ENCODE assay signal across 16 cellular contexts in genomic region chr4:40419231-40419912, GRCh38.
DNase-seq lines count a peak whose midpoint lies in the region; ATAC-seq and TF ChIP-seq lines count a peak whose summit lies in the region.
"Had no signal": no experiment of that assay in that cellular context is flagged by ENCODE, and none has a peak within 500 bp of the region (broad histone marks: within the 10 kb centered on the region; RNA-seq: fewer than 3 reads in every experiment).

No MANE protein-coding gene starts in this region.

- H3K9me3 Mint-ChIP-seq in activated naive CD8-positive, alpha-beta T cell treated with anti-CD3 and anti-CD28 coated beads, Interleukin-2, amount 10 ng/mL, durations not matched to agents 7 days and 5 days, result peaks cover 9% of the 10 kb centered on the region
- H3K9me3 Mint-ChIP-seq in activated naive CD8-positive, alpha-beta T cell treated with anti-CD3 and anti-CD28 coated beads, Interleukin-2, amount 50 U/mL, for 24 hours, result peaks cover 11% of the 10 kb centered on the region

- ATAC-seq in activated naive CD8-positive, alpha-beta T cell treated with anti-CD3 and anti-CD28 coated beads, Interleukin-2, amount 10 ng/mL, durations not matched to agents 7 days and 5 days (ENCODE audit: low read depth), result no peak
- ATAC-seq in activated naive CD8-positive, alpha-beta T cell treated with anti-CD3 and anti-CD28 coated beads, Interleukin-2, amount 50 U/mL, for 24 hours, result no peak
- ATAC-seq in left colon (peak; percentile 76), upper lobe of right lung (peak; percentile 29), left lung (no peak), GM19351 (IDR thresholded peaks at IDR 0.05; ENCODE audit: unreplicated experiment) (no peak)

- POLR2A ChIA-PET in activated naive CD8-positive, alpha-beta T cell treated with anti-CD3 and anti-CD28 coated beads, Interleukin-2, amount 10 ng/mL, durations not matched to agents 7 days and 5 days (lab: Charles Lee), result no interaction called here

- H3K36me3 ChIP-seq in muscle layer of duodenum (ENCODE audit: control insufficient read depth in 1 of 2, insufficient read depth in 2 of 2, low read length in 2 of 2), result no peaks in the 10 kb centered on the region
- no peaks in the 10 kb centered on the region for H3K36me3 ChIP-seq in upper lobe of right lung
- peaks cover 0 to 28% of the 10 kb centered on the region in 2 donors for H3K36me3 ChIP-seq in left lung

- H3K4me3 ChIP-seq in muscle layer of duodenum (ENCODE audit: low read depth in 1 of 2, low read length in 2 of 2), result no peak overlapping the region
- no peak overlapping the region for H3K4me3 ChIP-seq in upper lobe of right lung
- no peak overlapping the region for H3K4me3 ChIP-seq in left lung
- H3K4me3 ChIP-seq: GM23248 had no signal

- H3K9me3 ChIP-seq in muscle layer of duodenum (ENCODE audit: control insufficient read depth in 1 of 2, low read length in 2 of 2), result no peaks in the 10 kb centered on the region
- no peaks in the 10 kb centered on the region for H3K9me3 ChIP-seq in upper lobe of right lung
- H3K9me3 ChIP-seq in left lung, result no peaks in the 10 kb centered on the region

- no peak for DNase-seq in activated naive CD8-positive, alpha-beta T cell treated with anti-CD3 and anti-CD28 coated beads, Interleukin-2, amount 10 ng/mL, durations not matched to agents 7 days and 5 days
- DNase-seq in activated naive CD8-positive, alpha-beta T cell treated with anti-CD3 and anti-CD28 coated beads, Interleukin-2, amount 50 U/mL, for 24 hours, result no peak
- DNase-seq in left colon, result peak in 1 of 2 donors; percentile 23
- DNase-seq in upper lobe of right lung, result no peak
- DNase-seq in NCI-H1105 (lab: John Stamatoyannopoulos, UW), result no peak
- DNase-seq in left lung, result no peak
- DNase-seq: COR-L47; GM23248; NCI-H146; NCI-H2081 treated with DMSO at 0.1 percent for 48 hours; NCI-H2227 treated with DMSO at 0.1 percent for 48 hours; NK-92 treated with Interleukin-12 subunit alpha and Interleukin-12 subunit beta, amount 100 ng/mL, for 24 hours; OCI-M1 had no signal

- peaks cover 18% of the 10 kb centered on the region for H3K36me3 Mint-ChIP-seq in activated naive CD8-positive, alpha-beta T cell treated with anti-CD3 and anti-CD28 coated beads, Interleukin-2, amount 10 ng/mL, durations not matched to agents 7 days and 5 days
- H3K36me3 Mint-ChIP-seq in activated naive CD8-positive, alpha-beta T cell treated with anti-CD3 and anti-CD28 coated beads, Interleukin-2, amount 50 U/mL, for 24 hours (ENCODE audit: low read depth), result no peaks in the 10 kb centered on the region

- H3K4me3 Mint-ChIP-seq in activated naive CD8-positive, alpha-beta T cell treated with anti-CD3 and anti-CD28 coated beads, Interleukin-2, amount 10 ng/mL, durations not matched to agents 7 days and 5 days, result no peak overlapping the region
- no peak overlapping the region for H3K4me3 Mint-ChIP-seq in activated naive CD8-positive, alpha-beta T cell treated with anti-CD3 and anti-CD28 coated beads, Interleukin-2, amount 50 U/mL, for 24 hours
- H3K4me3 Mint-ChIP-seq: CD14-positive monocyte had no signal

- H3K27me3 ChIP-seq in muscle layer of duodenum (ENCODE audit: low read depth, low read length) (no peaks in the 10 kb centered on the region), upper lobe of right lung (no peaks in the 10 kb centered on the region), left lung (no peaks in the 10 kb centered on the region)

- H3K27ac ChIP-seq in muscle layer of duodenum (ENCODE audit: low read length), result peak overlapping the region; percentile 65
- H3K27ac ChIP-seq in upper lobe of right lung, result no peak overlapping the region
- H3K27ac ChIP-seq in left lung, result no peak overlapping the region
- H3K27ac ChIP-seq: GM23248 had no signal

- H3K27me3 Mint-ChIP-seq in activated naive CD8-positive, alpha-beta T cell treated with anti-CD3 and anti-CD28 coated beads, Interleukin-2, amount 10 ng/mL, durations not matched to agents 7 days and 5 days, result peaks cover 3% of the 10 kb centered on the region
- H3K27me3 Mint-ChIP-seq in activated naive CD8-positive, alpha-beta T cell treated with anti-CD3 and anti-CD28 coated beads, Interleukin-2, amount 50 U/mL, for 24 hours, result no peaks in the 10 kb centered on the region

- H3K4me1 ChIP-seq in muscle layer of duodenum (ENCODE audit: control insufficient read depth in 1 of 2, insufficient read depth in 2 of 2, low read length in 2 of 2) (no peaks in the 10 kb centered on the region), upper lobe of right lung (no peaks in the 10 kb centered on the region), left lung (no peaks in the 10 kb centered on the region)

- H3K27ac Mint-ChIP-seq in activated naive CD8-positive, alpha-beta T cell treated with anti-CD3 and anti-CD28 coated beads, Interleukin-2, amount 10 ng/mL, durations not matched to agents 7 days and 5 days, result peak overlapping the region; percentile 3
- H3K27ac Mint-ChIP-seq in activated naive CD8-positive, alpha-beta T cell treated with anti-CD3 and anti-CD28 coated beads, Interleukin-2, amount 50 U/mL, for 24 hours, result no peak overlapping the region

- H3K4me1 Mint-ChIP-seq in activated naive CD8-positive, alpha-beta T cell treated with anti-CD3 and anti-CD28 coated beads, Interleukin-2, amount 10 ng/mL, durations not matched to agents 7 days and 5 days, result peaks cover 10% of the 10 kb centered on the region
- no peaks in the 10 kb centered on the region for H3K4me1 Mint-ChIP-seq in activated naive CD8-positive, alpha-beta T cell treated with anti-CD3 and anti-CD28 coated beads, Interleukin-2, amount 50 U/mL, for 24 hours
- H3K4me1 Mint-ChIP-seq: CD14-positive monocyte had no signal

- intact Hi-C loops in left colon (cut with DNase I, micrococcal nuclease), result no loop called here
- intact Hi-C loops in upper lobe of right lung (cut with DNase I), result no loop called here
- intact Hi-C loops in left lung (cut with DNase I), result no loop called here

- TF ChIP-seq CTCF in upper lobe of right lung (IDR thresholded peaks at IDR 0.05) (no peak), left lung (IDR thresholded peaks at IDR 0.05) (no peak)

Comparison
In these comparisons a context has a peak if more than half of its experiments do, and no peak if none do; other contexts are left out.
1. ATAC-seq: peak in left colon (single experiment) and upper lobe of right lung (single experiment); none in activated naive CD8-positive, alpha-beta T cell treated with anti-CD3 and anti-CD28 coated beads, Interleukin-2, amount 10 ng/mL, durations not matched to agents 7 days and 5 days (single experiment), activated naive CD8-positive, alpha-beta T cell treated with anti-CD3 and anti-CD28 coated beads, Interleukin-2, amount 50 U/mL, for 24 hours (single experiment), left lung (single experiment) and GM19351 (single experiment).